In genomic region chr3:6860911-6861330, GRCh38 we compare ENCODE assay signal across 11 cellular contexts. TPM values are rescaled to one million over a fixed set of nuclear protein-coding genes. Genes with fewer than 3 reads are reported as not detected.
DNase-seq lines count a peak whose midpoint lies in the region.
"Had no signal": no experiment of that assay in that cellular context is flagged by ENCODE, and none has a peak within 500 bp of the region (broad histone marks: within the 10 kb centered on the region; RNA-seq: fewer than 3 reads in every experiment).

Gene GRM7, plus strand, starts transcription at chr3:6861115.

- DNase-seq in DMS153 treated with DMSO at 0.1 percent for 48 hours (lab: John Stamatoyannopoulos, UW; ENCODE audit: unreplicated experiment) (peak; percentile 0), DMS153 (lab: John Stamatoyannopoulos, UW) (no peak), cerebellum (ENCODE audit: low spot score) (no peak), kidney tubule cell (ENCODE audit: low spot score) (peak; percentile 13), superior temporal gyrus (ENCODE audit: extremely low spot score) (peak; percentile 51), SHP77 (lab: John Stamatoyannopoulos, UW) (no peak)
- DNase-seq in activated naive CD4-positive, alpha-beta T cell treated with Interleukin-2 at 50 U/mL for 16 hours, result no peak
- DNase-seq in activated CD8-positive, alpha-beta memory T cell treated with anti-CD3 and anti-CD28 coated beads for 24 hours, result no peak
- DNase-seq: activated CD4-positive, alpha-beta T cell treated with anti-CD3 and anti-CD28 coated beads, Interleukin-2, amount 50 U/mL, for 48 hours had no signal

RNA-seq across cellular contexts. Expression of gene GRM7, which starts in this region (rescaled TPM):
- 52.4 TPM for total RNA-seq in cerebellum
- total RNA-seq: dermis microvascular lymphatic vessel endothelial cell, mononuclear cell had no signal

Comparison
In these comparisons a context has a peak if more than half of its experiments do, and no peak if none do; other contexts are left out.
1. DNase-seq: peak in DMS153 treated with DMSO at 0.1 percent for 48 hours (single experiment), kidney tubule cell (single experiment) and superior temporal gyrus (single experiment); none in DMS153 (single experiment), cerebellum (single experiment), activated naive CD4-positive, alpha-beta T cell treated with Interleukin-2 at 50 U/mL for 16 hours (single experiment), activated CD8-positive, alpha-beta memory T cell treated with anti-CD3 and anti-CD28 coated beads for 24 hours (single experiment) and SHP77 (0 of 2).